17 cellular contexts compared by ENCODE assay signal in genomic region chr6:56497691-56498090, GRCh38.
"Had no signal": no experiment of that assay in that cellular context is flagged by ENCODE, and none has a peak within 500 bp of the region (broad histone marks: within the 10 kb centered on the region; RNA-seq: fewer than 3 reads in every experiment).

No MANE protein-coding gene starts in this region.

- H3K4me1 ChIP-seq: suprapubic skin had no signal

- H3K4me2 ChIP-seq: smooth muscle cell had no signal

- H3K9me3 ChIP-seq: heart left ventricle, neutrophil, right atrium auricular region, suprapubic skin, tibial nerve had no signal

- H3K4me3 Mint-ChIP-seq: effector memory CD8-positive, alpha-beta T cell; naive thymus-derived CD4-positive, alpha-beta T cell; stimulated activated effector memory CD8-positive, alpha-beta T cell treated with anti-CD3 and anti-CD28 coated beads, Interleukin-12 subunit alpha, Interleukin-12 subunit beta, amount 100 ng/mL, for 72 hours had no signal

- H3K9me3 Mint-ChIP-seq: effector memory CD8-positive, alpha-beta T cell; naive thymus-derived CD4-positive, alpha-beta T cell; stimulated activated effector memory CD8-positive, alpha-beta T cell treated with anti-CD3 and anti-CD28 coated beads, Interleukin-12 subunit alpha, Interleukin-12 subunit beta, amount 100 ng/mL, for 72 hours had no signal

- H3K4me1 Mint-ChIP-seq: naive thymus-derived CD4-positive, alpha-beta T cell; stimulated activated effector memory CD8-positive, alpha-beta T cell treated with anti-CD3 and anti-CD28 coated beads, Interleukin-12 subunit alpha, Interleukin-12 subunit beta, amount 100 ng/mL, for 72 hours had no signal

- H3K27me3 ChIP-seq: heart left ventricle, neutrophil, right atrium auricular region, suprapubic skin, tibial nerve had no signal

- H3K27ac Mint-ChIP-seq: effector memory CD8-positive, alpha-beta T cell; stimulated activated effector memory CD8-positive, alpha-beta T cell treated with anti-CD3 and anti-CD28 coated beads, Interleukin-12 subunit alpha, Interleukin-12 subunit beta, amount 100 ng/mL, for 72 hours had no signal

- DNase-seq: effector memory CD8-positive, alpha-beta T cell; erythroblast; foreskin melanocyte; heart left ventricle; hypothalamus; kidney glomerular epithelial cell; mesendoderm; naive thymus-derived CD4-positive, alpha-beta T cell; stimulated activated CD4-positive, alpha-beta T cell treated with anti-CD3 and anti-CD28 coated beads, Interleukin-4, amount 100 ng/mL, for 1 hour; stimulated activated CD8-positive, alpha-beta memory T cell treated with anti-CD3 and anti-CD28 coated beads, Interleukin-4, amount 100 ng/mL, for 48 hours; stimulated activated naive CD8-positive, alpha-beta T cell treated with anti-CD3 and anti-CD28 coated beads, Interleukin-15, Interleukin-2, amounts not matched to agents 100 U/mL and 50 U/mL, for 24 hours had no signal

- H3K36me3 ChIP-seq: neutrophil had no signal

- H3K36me3 Mint-ChIP-seq: stimulated activated effector memory CD8-positive, alpha-beta T cell treated with anti-CD3 and anti-CD28 coated beads, Interleukin-12 subunit alpha, Interleukin-12 subunit beta, amount 100 ng/mL, for 72 hours had no signal

- H3K4me3 ChIP-seq: heart left ventricle, right atrium auricular region, smooth muscle cell, suprapubic skin, tibial nerve had no signal

- H3K27me3 Mint-ChIP-seq: effector memory CD8-positive, alpha-beta T cell had no signal

- H3K27ac ChIP-seq: neutrophil, right atrium auricular region, suprapubic skin, tibial nerve had no signal

- ATAC-seq: effector memory CD8-positive, alpha-beta T cell; heart left ventricle; naive thymus-derived CD4-positive, alpha-beta T cell; stimulated activated effector memory CD8-positive, alpha-beta T cell treated with anti-CD3 and anti-CD28 coated beads, Interleukin-12 subunit alpha, Interleukin-12 subunit beta, amount 100 ng/mL, for 72 hours; stimulated activated naive CD8-positive, alpha-beta T cell treated with anti-CD3 and anti-CD28 coated beads, Interleukin-15, Interleukin-2, amounts not matched to agents 100 U/mL and 50 U/mL, for 24 hours had no signal
